ENCODE assay signal across 8 cellular contexts in the genomic region with DNA sequence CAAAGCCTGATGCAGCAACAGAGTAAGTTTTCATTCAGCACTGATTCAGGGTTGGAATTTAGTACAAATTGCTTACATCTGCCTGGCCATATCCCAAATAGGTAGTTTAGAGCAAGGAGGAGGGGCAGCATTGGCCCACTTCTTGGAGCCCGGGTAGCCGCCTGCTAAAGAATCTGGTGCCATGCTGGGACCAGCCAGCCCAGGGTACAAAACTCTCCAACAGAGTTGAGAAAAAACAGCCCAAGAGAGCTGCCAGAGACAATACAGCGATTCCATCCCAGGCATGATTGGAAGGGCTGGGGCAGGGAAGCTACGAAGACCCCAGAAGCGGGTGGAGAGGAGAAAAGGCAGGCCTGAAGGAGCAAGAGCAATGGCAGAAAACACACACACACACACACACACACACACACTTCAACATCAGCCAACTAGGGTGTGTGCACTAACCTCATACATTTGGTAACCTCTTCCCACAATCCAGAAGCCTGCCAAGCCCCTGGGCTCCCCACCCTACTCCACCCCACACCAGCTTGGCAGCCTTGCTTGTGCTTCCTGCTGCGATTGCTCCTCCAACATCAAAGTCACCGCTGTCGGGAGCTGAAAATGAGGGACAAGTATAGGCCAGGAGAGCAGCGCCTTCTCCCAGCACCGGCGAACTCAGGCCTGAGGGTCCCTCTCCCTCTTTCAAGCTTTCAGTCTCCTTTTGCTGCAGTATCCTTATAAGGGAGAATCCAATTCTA. TPM values are rescaled to one million over a fixed set of nuclear protein-coding genes. Genes with fewer than 3 reads are reported as not detected.
DNase-seq lines count a peak whose midpoint lies in the region; ATAC-seq, FAIRE-seq and TF ChIP-seq lines count a peak whose summit lies in the region.

No MANE protein-coding gene starts in this region.

- no peak for TF ChIP-seq POLR2A in H54 (IDR thresholded peaks at IDR 0.05; ENCODE audit: low read depth, low read length)

- peaks cover 5% of the 10 kb centered on the region for H3K36me3 Mint-ChIP-seq in activated CD8-positive, alpha-beta T cell treated with anti-CD3 and anti-CD28 coated beads, Interleukin-2, amount 10 ng/mL, durations not matched to agents 7 days and 5 days (ENCODE audit: low read depth)
- H3K36me3 Mint-ChIP-seq in neural progenitor cell: peaks cover 14% of the 10 kb centered on the region

- ATAC-seq in activated CD8-positive, alpha-beta T cell treated with anti-CD3 and anti-CD28 coated beads, Interleukin-2, amount 10 ng/mL, durations not matched to agents 7 days and 5 days: no peak
- ATAC-seq in HG02870 (IDR thresholded peaks at IDR 0.05; ENCODE audit: unreplicated experiment): no peak

- FAIRE-seq in H54 (lab: Jason Lieb, UNC): no peak

- no peak for TF ChIP-seq CTCF in neural progenitor cell (IDR thresholded peaks at IDR 0.05)

- H3K4me3 Mint-ChIP-seq in activated CD8-positive, alpha-beta T cell treated with anti-CD3 and anti-CD28 coated beads, Interleukin-2, amount 10 ng/mL, durations not matched to agents 7 days and 5 days: peak overlapping the region; percentile 77
- peak overlapping the region; percentile 98 for H3K4me3 Mint-ChIP-seq in neural progenitor cell

- no peak overlapping the region for H3K9ac ChIP-seq in neural progenitor cell

- peaks cover 2% of the 10 kb centered on the region for H3K27me3 Mint-ChIP-seq in activated CD8-positive, alpha-beta T cell treated with anti-CD3 and anti-CD28 coated beads, Interleukin-2, amount 10 ng/mL, durations not matched to agents 7 days and 5 days (ENCODE audit: low read depth)
- H3K27me3 Mint-ChIP-seq in neural progenitor cell (ENCODE audit: insufficient read depth, low read depth): peaks cover 6% of the 10 kb centered on the region

- POLR2A ChIA-PET in activated CD8-positive, alpha-beta T cell treated with anti-CD3 and anti-CD28 coated beads, Interleukin-2, amount 10 ng/mL, durations not matched to agents 7 days and 5 days (lab: Charles Lee): interaction anchor here (0.8 to 3.4 kb wide), 10 partner anchors 13 to 92 kb away, joined by 3 to 27 read pairs (median 6); partner anchors contain the start of gene MDM4

- H4K20me1 ChIP-seq in neural progenitor cell (ENCODE audit: low read depth): peaks cover 47% of the 10 kb centered on the region

- peaks cover 12% of the 10 kb centered on the region for H3K27me3 ChIP-seq in neural progenitor cell

- H3K36me3 ChIP-seq in KOPT-K1 (ENCODE audit: insufficient read depth, low read length): 0 out of 2 replicates have a peak, but pooled peaks cover 6% of the 10 kb centered on the region
- H3K36me3 ChIP-seq in neural progenitor cell: no peaks in the 10 kb centered on the region

- H3F3A ChIP-seq in neural progenitor cell (ENCODE audit: low read depth): peaks cover 37% of the 10 kb centered on the region

- H2AFZ ChIP-seq in neural progenitor cell (replicated peaks): no peak overlapping the region

- H3K27ac ChIP-seq in KOPT-K1 (ENCODE audit: low read depth, low read length, poor library complexity, severe bottlenecking) (peak overlapping the region; percentile 86), neural progenitor cell (peak overlapping the region; percentile 77)

- peaks cover 54% of the 10 kb centered on the region for H3K4me1 Mint-ChIP-seq in activated CD8-positive, alpha-beta T cell treated with anti-CD3 and anti-CD28 coated beads, Interleukin-2, amount 10 ng/mL, durations not matched to agents 7 days and 5 days (ENCODE audit: low read depth)
- peaks cover 30% of the 10 kb centered on the region for H3K4me1 Mint-ChIP-seq in neural progenitor cell

- DNase-seq in DMS153 treated with DMSO at 0.1 percent for 48 hours (lab: John Stamatoyannopoulos, UW; ENCODE audit: unreplicated experiment) (peak; percentile 65), fibroblast of the conjunctiva (ENCODE audit: low read depth) (peak; percentile 83), neural progenitor cell (ENCODE audit: low spot score) (peak; percentile 53), COR-L47 (lab: John Stamatoyannopoulos, UW) (no peak), H54 (ENCODE audit: insufficient read length, low spot score) (no peak)
- peak; percentile 46 for DNase-seq in activated CD8-positive, alpha-beta T cell treated with anti-CD3 and anti-CD28 coated beads, Interleukin-2, amount 10 ng/mL, durations not matched to agents 7 days and 5 days

- peaks cover 23% of the 10 kb centered on the region for H3K4me1 ChIP-seq in neural progenitor cell

- peaks cover 59% of the 10 kb centered on the region for H3K79me2 ChIP-seq in neural progenitor cell (ENCODE audit: low read depth)

- H3K4me3 ChIP-seq in neural progenitor cell: peak overlapping the region; percentile 77

- H3K9me3 Mint-ChIP-seq in activated CD8-positive, alpha-beta T cell treated with anti-CD3 and anti-CD28 coated beads, Interleukin-2, amount 10 ng/mL, durations not matched to agents 7 days and 5 days (ENCODE audit: insufficient read depth): no peaks in the 10 kb centered on the region
- H3K9me3 Mint-ChIP-seq in neural progenitor cell: no peaks in the 10 kb centered on the region

- H3K9me3 ChIP-seq in KOPT-K1 (ENCODE audit: insufficient read depth, low read length, poor library complexity, severe bottlenecking) (no peaks in the 10 kb centered on the region), neural progenitor cell (ENCODE audit: low read depth) (no peaks in the 10 kb centered on the region)

- H3K4me2 ChIP-seq in neural progenitor cell: peak overlapping the region; percentile 98

- CTCF ChIA-PET in activated CD8-positive, alpha-beta T cell treated with anti-CD3 and anti-CD28 coated beads, Interleukin-2, amount 10 ng/mL, durations not matched to agents 7 days and 5 days (lab: Charles Lee): interaction anchor here (0.6 to 18.9 kb wide), 16 partner anchors 9 to 314 kb away, joined by 3 to 1090 read pairs (median 6); no protein-coding TSS in a partner anchor

- peak overlapping the region; percentile 89 for H3K27ac Mint-ChIP-seq in activated CD8-positive, alpha-beta T cell treated with anti-CD3 and anti-CD28 coated beads, Interleukin-2, amount 10 ng/mL, durations not matched to agents 7 days and 5 days
- H3K27ac Mint-ChIP-seq in neural progenitor cell: peak overlapping the region; percentile 98

RNA-seq across cellular contexts. Expression of gene PIK3C2B, which starts 1.3 kb away (rescaled TPM):
- total RNA-seq in activated CD8-positive, alpha-beta T cell treated with anti-CD3 and anti-CD28 coated beads, Interleukin-2, amount 10 ng/mL, durations not matched to agents 7 days and 5 days: 10 to 100 TPM; 26.2 to 28.4 TPM
- 20.7 and 27.4 TPM in 2 replicates for total RNA-seq in neural progenitor cell (ENCODE audit: low replicate concordance)

RNA-seq across cellular contexts. Expression of gene MDM4, which starts 22.9 kb away (rescaled TPM):
- total RNA-seq in activated CD8-positive, alpha-beta T cell treated with anti-CD3 and anti-CD28 coated beads, Interleukin-2, amount 10 ng/mL, durations not matched to agents 7 days and 5 days: 10 to 100 TPM; 72.2 to 72.4 TPM
- total RNA-seq in neural progenitor cell (ENCODE audit: low replicate concordance): 52.0 and 72.9 TPM in 2 replicates

Comparison
In these comparisons a context has a peak if more than half of its experiments do, and no peak if none do; other contexts are left out.
1. DNase-seq: peak in DMS153 treated with DMSO at 0.1 percent for 48 hours (single experiment), activated CD8-positive, alpha-beta T cell treated with anti-CD3 and anti-CD28 coated beads, Interleukin-2, amount 10 ng/mL, durations not matched to agents 7 days and 5 days (single experiment), fibroblast of the conjunctiva (single experiment) and neural progenitor cell (single experiment); none in COR-L47 (single experiment) and H54 (single experiment).